Comparison of ENCODE assay signal across 1 cellular context in genomic region chr1:206672011-206672688, GRCh38.
TF ChIP-seq lines count a peak whose summit lies in the region.

No MANE protein-coding gene starts in this region.

TF ChIP-seq in K562, 482 proteins besides CTCF, POLR2A, EP300 and RAD21 (continued from another document and continues in another):
- TF ChIP-seq CLOCK (CRISPR knock-in tag; IDR thresholded peaks at IDR 0.05; ENCODE audit: borderline replicate concordance) (no peak), FUS (optimal IDR thresholded peaks at IDR 0.05; ENCODE audit: low read depth, low read length) (no peak), SMARCA4 (IDR thresholded peaks at IDR 0.05) (peak; percentile 95), ZNF431 (CRISPR knock-in tag; IDR thresholded peaks at IDR 0.05) (no peak), KLF1 (tag; IDR thresholded peaks at IDR 0.05) (0 out of 2 replicates have a peak, but pooled peaks have one; percentile 22), ZNF644 (tag; IDR thresholded peaks at IDR 0.05; ENCODE audit: low read depth) (no peak), CTBP1 (IDR thresholded peaks at IDR 0.05; ENCODE audit: borderline replicate concordance) (peak; percentile 91), PYGO2 (tag; IDR thresholded peaks at IDR 0.05) (0 out of 2 replicates have a peak, but pooled peaks have one; percentile 21), ZNF253 (CRISPR knock-in tag; conservative IDR thresholded peaks at IDR 0.05) (no peak), YY1 (IDR thresholded peaks at IDR 0.05; ENCODE audit: borderline replicate concordance in 1 of 3, control insufficient read depth in 1 of 3, extremely low read depth in 1 of 3, insufficient read depth in 3 of 3, insufficient read length in 1 of 3, insufficient replicate concordance in 2 of 3, low read depth in 1 of 3, low read length in 2 of 3) (peak in 1 of 3 experiments; percentile 71), ZNF239 (CRISPR knock-in tag; IDR thresholded peaks at IDR 0.05) (no peak), HMGXB4 (CRISPR knock-in tag; IDR thresholded peaks at IDR 0.05) (no peak), RCOR1 (IDR thresholded peaks at IDR 0.05; ENCODE audit: borderline replicate concordance in 1 of 2, low read depth in 2 of 2, low read length in 2 of 2) (peak in 1 of 2 experiments; percentile 94; a peak in 3 of 4 replicates), NBN (IDR thresholded peaks at IDR 0.05; ENCODE audit: low read depth) (peak; percentile 63; the same call in 1 of the 2 replicates), ILK (tag; IDR thresholded peaks at IDR 0.05; ENCODE audit: borderline replicate concordance, low read depth) (no peak), NCOR1 (IDR thresholded peaks at IDR 0.05) (peak; percentile 88), CBX3 (IDR thresholded peaks at IDR 0.05; ENCODE audit: borderline replicate concordance in 1 of 2, low read length in 2 of 2) (peak in 1 of 2 experiments; percentile 68; a peak in 1 of 3 replicates), ZEB2 (IDR thresholded peaks at IDR 0.05) (peak; percentile 94), POLR2AphosphoS2 (IDR thresholded peaks at IDR 0.05; ENCODE audit: low read length) (no peak), SMARCC2 (IDR thresholded peaks at IDR 0.05; ENCODE audit: low read depth) (peak; percentile 78; the same call in 1 of the 2 replicates), E2F4 (CRISPR knock-in tag; IDR thresholded peaks at IDR 0.05; ENCODE audit: low read depth) (no peak), CBFB (CRISPR knock-in tag; IDR thresholded peaks at IDR 0.05) (no peak), ID3 (CRISPR knock-in tag; IDR thresholded peaks at IDR 0.05) (no peak), ID3 (tag; IDR thresholded peaks at IDR 0.05) (0 out of 2 replicates have a peak, but pooled peaks have one; percentile 49), ZNF445 (CRISPR knock-in tag; IDR thresholded peaks at IDR 0.05; ENCODE audit: low read depth) (no peak), CBX1 (IDR thresholded peaks at IDR 0.05; ENCODE audit: low read depth) (no peak), TCF3 (CRISPR knock-in tag; IDR thresholded peaks at IDR 0.05) (peak; percentile 84), PATZ1 (CRISPR knock-in tag; IDR thresholded peaks at IDR 0.05; ENCODE audit: borderline replicate concordance) (no peak), U2AF2 (optimal IDR thresholded peaks at IDR 0.05; ENCODE audit: low read depth, low read length) (no peak), LEF1 (IDR thresholded peaks at IDR 0.05) (peak; percentile 71), NFE2L1 (tag; IDR thresholded peaks at IDR 0.05; ENCODE audit: borderline replicate concordance, low read depth) (no peak), JUN (IDR thresholded peaks at IDR 0.05; ENCODE audit: borderline replicate concordance, low read depth, low read length) (0 out of 2 replicates have a peak, but pooled peaks have one; percentile 34), JUN (CRISPR knock-in tag; IDR thresholded peaks at IDR 0.05; ENCODE audit: borderline replicate concordance) (no peak), E2F8 (IDR thresholded peaks at IDR 0.05; ENCODE audit: low read depth, partially characterized antibody) (no peak), MCM3 (IDR thresholded peaks at IDR 0.05) (no peak), GATAD2B (IDR thresholded peaks at IDR 0.05; ENCODE audit: borderline replicate concordance) (peak; percentile 67; the same call in 1 of the 2 replicates), L3MBTL2 (IDR thresholded peaks at IDR 0.05) (peak; percentile 45), KLF10 (CRISPR knock-in tag; IDR thresholded peaks at IDR 0.05) (no peak), TBL1XR1 (IDR thresholded peaks at IDR 0.05; ENCODE audit: low read length in 2 of 2) (0 out of 4 replicates have a peak, but pooled peaks of 1 of the 2 experiments have one; percentile 49), BCL6 (CRISPR knock-in tag; IDR thresholded peaks at IDR 0.05) (no peak), PURB (CRISPR knock-in tag; IDR thresholded peaks at IDR 0.05; ENCODE audit: low read depth) (no peak), POLR3G (IDR thresholded peaks at IDR 0.05; ENCODE audit: extremely low read depth, insufficient read length, insufficient replicate concordance) (no peak), ZNF584 (CRISPR knock-in tag; IDR thresholded peaks at IDR 0.05; ENCODE audit: low read depth) (0 out of 2 replicates have a peak, but pooled peaks have one; percentile 26), ZNF143 (CRISPR knock-in tag; IDR thresholded peaks at IDR 0.05) (no peak), BRCA1 (IDR thresholded peaks at IDR 0.05) (no peak), BRCA1 (CRISPR knock-in tag; IDR thresholded peaks at IDR 0.05) (no peak), ZNF583 (CRISPR knock-in tag; IDR thresholded peaks at IDR 0.05) (peak; percentile 40), BHLHE40 (IDR thresholded peaks at IDR 0.05; ENCODE audit: low read length) (no peak), ZNF282 (CRISPR knock-in tag; IDR thresholded peaks at IDR 0.05) (no peak), NR4A1 (CRISPR knock-in tag; IDR thresholded peaks at IDR 0.05) (no peak), NR4A1 (tag; IDR thresholded peaks at IDR 0.05) (0 out of 2 replicates have a peak, but pooled peaks have one; percentile 7), TGIF2 (CRISPR knock-in tag; IDR thresholded peaks at IDR 0.05) (no peak), NEUROD1 (IDR thresholded peaks at IDR 0.05; ENCODE audit: borderline replicate concordance, low read depth, low read length, partially characterized antibody) (peak; percentile 57), ZNF347 (CRISPR knock-in tag; IDR thresholded peaks at IDR 0.05; ENCODE audit: low read depth) (no peak), ZBTB43 (CRISPR knock-in tag; IDR thresholded peaks at IDR 0.05) (0 out of 2 replicates have a peak, but pooled peaks have one; percentile 53), MTF1 (CRISPR knock-in tag; IDR thresholded peaks at IDR 0.05; ENCODE audit: borderline replicate concordance) (no peak), GABPB1 (CRISPR knock-in tag; IDR thresholded peaks at IDR 0.05) (no peak), ZNF184 (CRISPR knock-in tag; IDR thresholded peaks at IDR 0.05) (no peak), PHF21A (IDR thresholded peaks at IDR 0.05; ENCODE audit: borderline replicate concordance, low read depth) (no peak), SMAD1 (IDR thresholded peaks at IDR 0.05; ENCODE audit: low read depth, low read length, partially characterized antibody) (peak; percentile 25), SOX6 (IDR thresholded peaks at IDR 0.05) (peak; percentile 100), FOSL1 (tag; conservative IDR thresholded peaks at IDR 0.05) (peak; percentile 81)
